Comparison of ENCODE assay signal across 8 cellular contexts in genomic region chr9:121350993-121351561, GRCh38. TPM values are rescaled to one million over a fixed set of nuclear protein-coding genes. Genes with fewer than 3 reads are reported as not detected.
DNase-seq lines count a peak whose midpoint lies in the region; ATAC-seq, FAIRE-seq and TF ChIP-seq lines count a peak whose summit lies in the region.

No MANE protein-coding gene starts in this region.

- no peak overlapping the region for H3K9ac ChIP-seq in OCI-LY1 (ENCODE audit: low read length)

- no peaks in the 10 kb centered on the region for H4K20me1 ChIP-seq in OCI-LY1 (ENCODE audit: insufficient read depth, low read length)

- no peaks in the 10 kb centered on the region for H3K9me2 ChIP-seq in OCI-LY1 (ENCODE audit: low read depth, low read length)

- no peaks in the 10 kb centered on the region for H3K9me3 ChIP-seq in OCI-LY1 (ENCODE audit: low read length)

- H3K27ac ChIP-seq in OCI-LY1 (ENCODE audit: low read depth, low read length, poor library complexity, severe bottlenecking), result peak overlapping the region; percentile 59

- H3K27me3 ChIP-seq in OCI-LY1 (ENCODE audit: insufficient read depth, low read length), result no peaks in the 10 kb centered on the region

- peaks cover 51 to 78% of the 10 kb centered on the region in 2 donors for H3K4me1 Mint-ChIP-seq in natural killer cell treated with Interleukin-12 subunit alpha and Interleukin-12 subunit beta and Interleukin-15 and Interleukin-18, amount 100 ng/mL, for 72 hours (ENCODE audit: low read depth in 2 of 2)

- TF ChIP-seq CTCF in OCI-LY1 (IDR thresholded peaks at IDR 0.05; ENCODE audit: low read length), result no peak

- peaks cover 36% of the 10 kb centered on the region for H3K36me3 ChIP-seq in OCI-LY1 (ENCODE audit: insufficient read depth, low read length)

- no peaks in the 10 kb centered on the region for H3K27me3 Mint-ChIP-seq in natural killer cell treated with Interleukin-12 subunit alpha and Interleukin-12 subunit beta and Interleukin-15 and Interleukin-18, amount 100 ng/mL, for 72 hours

- peaks cover 38% of the 10 kb centered on the region for H3K4me1 ChIP-seq in OCI-LY1 (ENCODE audit: insufficient read depth, low read length, severe bottlenecking)

- peak overlapping the region; percentile 30 to 55 for H3K27ac Mint-ChIP-seq in natural killer cell treated with Interleukin-12 subunit alpha and Interleukin-12 subunit beta and Interleukin-15 and Interleukin-18, amount 100 ng/mL, for 72 hours

- H3K4me3 ChIP-seq in OCI-LY1 (ENCODE audit: low read depth, low read length, poor library complexity, severe bottlenecking), result no peak overlapping the region

- ATAC-seq in esophagus mucosa (peak; percentile 81), GM21619 (IDR thresholded peaks at IDR 0.05; ENCODE audit: unreplicated experiment) (no peak)
- no peak for ATAC-seq in natural killer cell treated with Interleukin-12 subunit alpha and Interleukin-12 subunit beta and Interleukin-15 and Interleukin-18, amount 100 ng/mL, for 72 hours

- DNase-seq in Daoy (ENCODE audit: low read depth), result peak; percentile 88
- DNase-seq in natural killer cell treated with Interleukin-12 subunit alpha and Interleukin-12 subunit beta and Interleukin-15 and Interleukin-18, amount 100 ng/mL, for 72 hours (ENCODE audit: low spot score), result no peak
- no peak for DNase-seq in T-helper 1 cell
- DNase-seq in HTR-8/SVneo (ENCODE audit: insufficient read length, low spot score), result no peak
- no peak for DNase-seq in activated CD8-positive, alpha-beta memory T cell treated with anti-CD3 and anti-CD28 coated beads, Interleukin-2, amount 50 U/mL, for 48 hours

- no peaks in the 10 kb centered on the region for H3F3A ChIP-seq in OCI-LY1 (ENCODE audit: insufficient read depth, low read length)

- H2AFZ ChIP-seq in OCI-LY1 (ENCODE audit: low read length), result no peak overlapping the region

- peaks cover 50% of the 10 kb centered on the region for H3K36me3 Mint-ChIP-seq in natural killer cell treated with Interleukin-12 subunit alpha and Interleukin-12 subunit beta and Interleukin-15 and Interleukin-18, amount 100 ng/mL, for 72 hours

- H3K79me2 ChIP-seq in OCI-LY1 (ENCODE audit: insufficient read depth, low read length), result no peaks in the 10 kb centered on the region

- no peaks in the 10 kb centered on the region for H3K9me3 Mint-ChIP-seq in natural killer cell treated with Interleukin-12 subunit alpha and Interleukin-12 subunit beta and Interleukin-15 and Interleukin-18, amount 100 ng/mL, for 72 hours

- H3K4me2 ChIP-seq in OCI-LY1 (ENCODE audit: low read length), result peak overlapping the region; percentile 26; the same call in 1 of the 2 replicates

- FAIRE-seq in HTR-8/SVneo (lab: Jason Lieb, UNC), result no peak

- peak overlapping the region; percentile 28 for H3K4me3 Mint-ChIP-seq in natural killer cell treated with Interleukin-12 subunit alpha and Interleukin-12 subunit beta and Interleukin-15 and Interleukin-18, amount 100 ng/mL, for 72 hours

RNA-seq across cellular contexts. Expression of gene STOM, which starts 19.0 kb away (rescaled TPM):
- 24.6 and 29.5 TPM in 2 replicates for total RNA-seq in Daoy (2014; rRNA removed; shearing (Covaris generic))
- 65.5 TPM for total RNA-seq in esophagus mucosa
- total RNA-seq in natural killer cell treated with Interleukin-12 subunit alpha and Interleukin-12 subunit beta and Interleukin-15 and Interleukin-18, amount 100 ng/mL, for 72 hours, result 100 to 1,000 TPM in 1 of 2 donors, 10 to 100 TPM in 1; 99.4 to 321 TPM
